In genomic region chr3:135567223-135567622, GRCh38 we compare ENCODE assay signal across 31 cellular contexts.
"Had no signal": no experiment of that assay in that cellular context is flagged by ENCODE, and none has a peak within 500 bp of the region (broad histone marks: within the 10 kb centered on the region; RNA-seq: fewer than 3 reads in every experiment).

No MANE protein-coding gene starts in this region.

- DNase-seq: activated B cell treated with CpG ODN at 0.5 μM for 24 hours; activated CD4-positive, alpha-beta T cell treated with anti-CD3 and anti-CD28 coated beads for 48 hours; activated CD4-positive, alpha-beta T cell treated with anti-CD3 and anti-CD28 coated beads, Interleukin-2, amount 50 U/mL, for 1 hour; activated CD4-positive, alpha-beta T cell treated with anti-CD3 and anti-CD28 coated beads, Interleukin-2, amount 50 U/mL, for 48 hours; activated CD8-positive, alpha-beta memory T cell treated with anti-CD3 and anti-CD28 coated beads for 24 hours; activated CD8-positive, alpha-beta T cell treated with anti-CD3 and anti-CD28 coated beads for 36 hours; activated effector memory CD4-positive, alpha-beta T cell treated with Interleukin-2 at 50 U/mL for 16 hours; activated gamma-delta T cell treated with Interleukin-2 at 50 U/mL for 16 hours; activated naive CD4-positive, alpha-beta T cell treated with anti-CD3 and anti-CD28 coated beads, Interleukin-2, amount 50 U/mL, for 16 hours; activated naive CD4-positive, alpha-beta T cell treated with Interleukin-2 at 50 U/mL for 16 hours; activated T-cell treated with anti-CD3 and anti-CD28 coated beads, Interleukin-2, amount 50 U/mL, for 4 hours; amniotic stem cell; anterior cingulate cortex; caudate nucleus; cortex of kidney; dermis blood vessel endothelial cell; effector CD4-positive, alpha-beta T cell; effector memory CD8-positive, alpha-beta T cell; foreskin fibroblast; head of caudate nucleus; T-helper 1 cell; T-helper 17 cell; T1000; WERI-Rb-1 had no signal

- H3K27me3 Mint-ChIP-seq: activated B cell treated with CpG ODN at 0.5 μM for 24 hours; activated CD8-positive, alpha-beta T cell treated with anti-CD3 and anti-CD28 coated beads for 36 hours; activated naive CD8-positive, alpha-beta T cell; activated T-helper 17 cell treated with anti-CD3 and anti-CD28 coated beads, Interleukin-2, amount 50 U/mL, for 72 hours; effector memory CD8-positive, alpha-beta T cell had no signal

- H3K9me3 Mint-ChIP-seq: activated B cell treated with CpG ODN at 0.5 μM for 24 hours; activated CD8-positive, alpha-beta T cell treated with anti-CD3 and anti-CD28 coated beads for 36 hours; activated T-cell treated with anti-CD3 and anti-CD28 coated beads, Interleukin-2, amount 50 U/mL, for 4 hours; T-helper 2 cell treated with Interferon-gamma antibody and Interleukin-4, amounts not matched to agents 5 μg/mL and 100 μg/mL, for 36 hours had no signal

- H3K36me3 Mint-ChIP-seq: activated naive CD8-positive, alpha-beta T cell had no signal

- FAIRE-seq: astrocyte, colon, frontal cortex had no signal

- H3K27ac Mint-ChIP-seq: activated B cell treated with CpG ODN at 0.5 μM for 24 hours; activated CD8-positive, alpha-beta T cell treated with anti-CD3 and anti-CD28 coated beads for 36 hours; activated naive CD8-positive, alpha-beta T cell; activated T-helper 17 cell treated with anti-CD3 and anti-CD28 coated beads, Interleukin-2, amount 50 U/mL, for 72 hours; effector memory CD8-positive, alpha-beta T cell; T-helper 17 cell; T-helper 2 cell treated with Interferon-gamma antibody and Interleukin-4, amounts not matched to agents 5 μg/mL and 100 μg/mL, for 36 hours had no signal

- H3K4me1 Mint-ChIP-seq: activated B cell treated with CpG ODN at 0.5 μM for 24 hours; activated T-helper 17 cell treated with anti-CD3 and anti-CD28 coated beads, Interleukin-2, amount 50 U/mL, for 72 hours; T-helper 17 cell had no signal

- H3K27ac ChIP-seq: epithelial cell of prostate, WERI-Rb-1 had no signal

- H3K4me3 Mint-ChIP-seq: activated B cell treated with CpG ODN at 0.5 μM for 24 hours; activated CD8-positive, alpha-beta T cell treated with anti-CD3 and anti-CD28 coated beads for 36 hours; activated naive CD8-positive, alpha-beta T cell; activated T-cell treated with anti-CD3 and anti-CD28 coated beads, Interleukin-2, amount 50 U/mL, for 4 hours; activated T-helper 17 cell treated with anti-CD3 and anti-CD28 coated beads, Interleukin-2, amount 50 U/mL, for 72 hours; effector memory CD8-positive, alpha-beta T cell; T-helper 17 cell; T-helper 2 cell treated with Interferon-gamma antibody and Interleukin-4, amounts not matched to agents 5 μg/mL and 100 μg/mL, for 36 hours had no signal

- H3K36me3 ChIP-seq: WERI-Rb-1 had no signal
